In genomic region chr16:87878704-87879103, GRCh38 we compare ENCODE assay signal across 19 cellular contexts. TPM values are rescaled to one million over a fixed set of nuclear protein-coding genes. Genes with fewer than 3 reads are reported as not detected.
A peak's percentile ranks its signal among the peaks of the same experiment; 100 is the strongest.
DNase-seq lines count a peak whose midpoint lies in the region; ATAC-seq and TF ChIP-seq lines count a peak whose summit lies in the region.
"Had no signal": no experiment of that assay in that cellular context is flagged by ENCODE, and none has a peak within 500 bp of the region (broad histone marks: within the 10 kb centered on the region; RNA-seq: fewer than 3 reads in every experiment).

No MANE protein-coding gene starts in this region.

- DNase-seq in activated naive CD8-positive, alpha-beta T cell treated with anti-CD3 and anti-CD28 coated beads for 36 hours, result no peak
- peak; percentile 49 for DNase-seq in islet precursor cell
- DNase-seq in SIG-M5 treated with dmso at 0.1 percent for 504 hours (lab: John Stamatoyannopoulos, UW; ENCODE audit: unreplicated experiment), result no peak
- no peak for DNase-seq in T-helper 9 cell
- DNase-seq: Calu3; CD4-positive, alpha-beta memory T cell; EL; H7; NCI-H1417; NCI-H1930; NCI-H2171; NCI-H446 treated with DMSO at 0.1 percent for 48 hours; Right ventricle myocardium superior had no signal

- H3K36me3 Mint-ChIP-seq in activated naive CD8-positive, alpha-beta T cell, result no peaks in the 10 kb centered on the region
- H3K36me3 Mint-ChIP-seq in activated naive CD8-positive, alpha-beta T cell treated with anti-CD3 and anti-CD28 coated beads for 36 hours, result no peaks in the 10 kb centered on the region
- H3K36me3 Mint-ChIP-seq: CD4-positive, alpha-beta memory T cell had no signal

- no peaks in the 10 kb centered on the region for H3K27me3 Mint-ChIP-seq in activated naive CD8-positive, alpha-beta T cell
- peaks cover 7% of the 10 kb centered on the region for H3K27me3 Mint-ChIP-seq in activated naive CD8-positive, alpha-beta T cell treated with anti-CD3 and anti-CD28 coated beads for 36 hours

- ATAC-seq in GM19463 (IDR thresholded peaks at IDR 0.05; ENCODE audit: unreplicated experiment), result no peak

- peaks cover 36% of the 10 kb centered on the region for H3K4me1 Mint-ChIP-seq in activated naive CD8-positive, alpha-beta T cell (ENCODE audit: low read depth)
- peaks cover 35% of the 10 kb centered on the region for H3K4me1 Mint-ChIP-seq in activated naive CD8-positive, alpha-beta T cell treated with anti-CD3 and anti-CD28 coated beads for 36 hours

- 0 out of 2 replicates have a peak, but pooled peaks have one; percentile 15 for TF ChIP-seq RAD21 in Ishikawa (IDR thresholded peaks at IDR 0.05; ENCODE audit: low read depth)

- TF ChIP-seq EP300 in Ishikawa (IDR thresholded peaks at IDR 0.05; ENCODE audit: borderline replicate concordance), result peak; percentile 89

- H3K27ac Mint-ChIP-seq in activated naive CD8-positive, alpha-beta T cell, result peak overlapping the region; percentile 41
- no peak overlapping the region for H3K27ac Mint-ChIP-seq in activated naive CD8-positive, alpha-beta T cell treated with anti-CD3 and anti-CD28 coated beads for 36 hours

- H3K9me3 Mint-ChIP-seq in activated naive CD8-positive, alpha-beta T cell (ENCODE audit: low read depth), result no peaks in the 10 kb centered on the region
- peaks cover 7% of the 10 kb centered on the region for H3K9me3 Mint-ChIP-seq in activated naive CD8-positive, alpha-beta T cell treated with anti-CD3 and anti-CD28 coated beads for 36 hours

- H3K4me3 Mint-ChIP-seq in activated naive CD8-positive, alpha-beta T cell, result no peak overlapping the region
- no peak overlapping the region for H3K4me3 Mint-ChIP-seq in activated naive CD8-positive, alpha-beta T cell treated with anti-CD3 and anti-CD28 coated beads for 36 hours
- H3K4me3 Mint-ChIP-seq: CD4-positive, alpha-beta memory T cell had no signal

TF ChIP-seq in Ishikawa, 13 proteins besides CTCF, POLR2A, EP300 and RAD21:
- TF ChIP-seq TEAD4 (IDR thresholded peaks at IDR 0.05), result peak; percentile 81
- TF ChIP-seq FOXM1 (IDR thresholded peaks at IDR 0.05; ENCODE audit: borderline replicate concordance, low read depth), result peak; percentile 76; the same call in 1 of the 2 replicates
- TF ChIP-seq TCF12 (IDR thresholded peaks at IDR 0.05; ENCODE audit: low read depth), result peak; percentile 95
- TF ChIP-seq CREB1 (IDR thresholded peaks at IDR 0.05; ENCODE audit: low read depth), result no peak
- TF ChIP-seq CEBPB (IDR thresholded peaks at IDR 0.05), result peak; percentile 62; the same call in 1 of the 2 replicates
- no peak for TF ChIP-seq EGR1 (IDR thresholded peaks at IDR 0.05)
- no peak for TF ChIP-seq REST (IDR thresholded peaks at IDR 0.05; ENCODE audit: low read depth)
- TF ChIP-seq MAX (IDR thresholded peaks at IDR 0.05), result peak; percentile 66
- no peak for TF ChIP-seq YY1 (IDR thresholded peaks at IDR 0.05; ENCODE audit: low read depth)
- TF ChIP-seq ZBTB7A (IDR thresholded peaks at IDR 0.05; ENCODE audit: low read depth), result no peak
- no peak for TF ChIP-seq TAF1 (IDR thresholded peaks at IDR 0.05; ENCODE audit: low read depth)
- peak; percentile 96 for TF ChIP-seq NFIC (IDR thresholded peaks at IDR 0.05)
- no peak for TF ChIP-seq USF1 (IDR thresholded peaks at IDR 0.05)

RNA-seq across cellular contexts. Expression of gene SLC7A5, which starts 9.4 kb away (rescaled TPM):
- total RNA-seq in activated naive CD8-positive, alpha-beta T cell treated with anti-CD3 and anti-CD28 coated beads for 36 hours, result 100 to 1,000 TPM; 298 to 301 TPM

RNA-seq across cellular contexts. Expression of gene CA5A, which starts 57.6 kb away (rescaled TPM):
- not detected for total RNA-seq in activated naive CD8-positive, alpha-beta T cell treated with anti-CD3 and anti-CD28 coated beads for 36 hours
- total RNA-seq: A673; Calu3; CD4-positive, alpha-beta memory T cell; H7; M059J; OCI-LY7; Right ventricle myocardium superior had no signal
